In the genomic region with DNA sequence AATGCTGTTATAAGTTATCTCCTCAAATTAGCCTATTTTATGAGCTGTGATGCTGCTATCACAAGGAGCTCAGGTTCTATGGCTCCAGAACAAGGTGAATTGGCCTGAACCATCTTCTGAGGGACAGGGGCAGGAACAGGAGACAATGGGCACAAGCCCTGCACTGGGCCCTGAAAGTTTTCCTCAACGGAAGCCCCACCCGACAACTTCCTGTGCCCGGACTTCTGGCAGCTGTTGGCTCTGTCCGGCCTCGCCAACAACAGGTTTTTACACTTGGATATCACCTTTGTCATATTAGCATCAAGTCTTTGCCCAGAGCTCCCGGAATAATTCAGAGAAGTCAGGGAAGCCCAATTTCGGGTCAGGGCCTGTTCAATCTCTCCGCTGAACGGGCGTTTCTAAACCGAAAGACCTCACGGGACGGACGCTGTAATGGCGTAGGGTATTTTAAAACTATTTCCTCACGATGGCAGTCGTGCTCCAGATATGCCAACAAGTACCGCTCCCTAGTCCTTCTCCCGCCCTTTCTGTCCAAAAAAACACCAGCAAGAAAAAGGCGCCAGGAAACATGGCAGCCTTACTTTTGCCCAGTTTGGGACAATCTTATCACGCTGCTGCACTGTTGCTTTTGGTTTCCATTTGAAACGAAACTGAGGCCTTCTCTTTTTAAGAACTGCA, we compare ENCODE assay signal across 9 cellular contexts.
A peak's percentile ranks its signal among the peaks of the same experiment; 100 is the strongest.
DNase-seq lines count a peak whose midpoint lies in the region; ATAC-seq and TF ChIP-seq lines count a peak whose summit lies in the region.
"Had no signal": no experiment of that assay in that cellular context is flagged by ENCODE, and none has a peak within 500 bp of the region (broad histone marks: within the 10 kb centered on the region; RNA-seq: fewer than 3 reads in every experiment).

No MANE protein-coding gene starts in this region.

- no peak for TF ChIP-seq POLR2A in sigmoid colon (IDR thresholded peaks at IDR 0.05)

- H3K27me3 Mint-ChIP-seq in activated CD4-positive, alpha-beta T cell treated with anti-CD3 and anti-CD28 coated beads, Interleukin-2, amount 10 ng/mL, durations not matched to agents 7 days and 5 days, result no peaks in the 10 kb centered on the region

- no peaks in the 10 kb centered on the region for H3K36me3 ChIP-seq in sigmoid colon

- WGBS in sigmoid colon, 2 donors, result 86 to 92% methylated on average over 22 of the region's 22 CpGs

- H3K4me3 ChIP-seq in sigmoid colon, result peak overlapping the region in 2 of 4 donors; percentile 36 to 47

- TF ChIP-seq CTCF in sigmoid colon (IDR thresholded peaks at IDR 0.05), result peak in 1 of 4 experiments; percentile 35

- H3K4me1 ChIP-seq in sigmoid colon, result no peaks in the 10 kb centered on the region

- H3K9me3 Mint-ChIP-seq in activated CD4-positive, alpha-beta T cell treated with anti-CD3 and anti-CD28 coated beads, Interleukin-2, amount 10 ng/mL, durations not matched to agents 7 days and 5 days, result no peaks in the 10 kb centered on the region
- H3K9me3 Mint-ChIP-seq: T-helper 1 cell treated with Interleukin-12 subunit alpha and Interleukin-12 subunit beta and Interleukin-4 antibody, amounts not matched to agents 30 μg/mL and 1 μg/mL, for 36 hours had no signal

- POLR2A ChIA-PET in activated CD4-positive, alpha-beta T cell treated with anti-CD3 and anti-CD28 coated beads, Interleukin-2, amount 10 ng/mL, durations not matched to agents 7 days and 5 days (lab: Charles Lee), result no interaction called here

- TF ChIP-seq EP300 in sigmoid colon (IDR thresholded peaks at IDR 0.05), result no peak

- H3K4me3 Mint-ChIP-seq in activated CD4-positive, alpha-beta T cell treated with anti-CD3 and anti-CD28 coated beads, Interleukin-2, amount 10 ng/mL, durations not matched to agents 7 days and 5 days, result no peak overlapping the region
- H3K4me3 Mint-ChIP-seq: T-helper 1 cell treated with Interleukin-12 subunit alpha and Interleukin-12 subunit beta and Interleukin-4 antibody, amounts not matched to agents 30 μg/mL and 1 μg/mL, for 36 hours had no signal

- peak overlapping the region in 2 of 4 donors; percentile 75 to 81 for H3K27ac ChIP-seq in sigmoid colon

- H3K27ac Mint-ChIP-seq in activated CD4-positive, alpha-beta T cell treated with anti-CD3 and anti-CD28 coated beads, Interleukin-2, amount 10 ng/mL, durations not matched to agents 7 days and 5 days, result peak overlapping the region; percentile 54
- H3K27ac Mint-ChIP-seq: T-helper 1 cell treated with Interleukin-12 subunit alpha and Interleukin-12 subunit beta and Interleukin-4 antibody, amounts not matched to agents 30 μg/mL and 1 μg/mL, for 36 hours had no signal

- intact Hi-C loops in sigmoid colon (cut with DNase I), result no loop called here

- CTCF ChIA-PET in activated CD4-positive, alpha-beta T cell treated with anti-CD3 and anti-CD28 coated beads, Interleukin-2, amount 10 ng/mL, durations not matched to agents 7 days and 5 days (lab: Charles Lee), result interaction anchor here (0.5 to 1.9 kb wide), 13 partner anchors 9 to 117 kb away, joined by 3 to 10 read pairs (median 4); no protein-coding TSS in a partner anchor

- H3K9me3 ChIP-seq in sigmoid colon, result no peaks in the 10 kb centered on the region

- peaks cover 24% of the 10 kb centered on the region for H3K4me1 Mint-ChIP-seq in activated CD4-positive, alpha-beta T cell treated with anti-CD3 and anti-CD28 coated beads, Interleukin-2, amount 10 ng/mL, durations not matched to agents 7 days and 5 days

- DNase-seq in activated CD4-positive, alpha-beta T cell treated with anti-CD3 and anti-CD28 coated beads, Interleukin-2, amount 10 ng/mL, durations not matched to agents 7 days and 5 days, result no peak
- no peak for DNase-seq in activated CD4-positive, alpha-beta T cell treated with anti-CD3 and anti-CD28 coated beads, Interleukin-2, amount 50 U/mL, for 4 hours
- DNase-seq in NCI-H1417 (lab: John Stamatoyannopoulos, UW) (peak; percentile 62 to 95 (median 81)), dermis microvascular lymphatic vessel endothelial cell (ENCODE audit: low read depth in 2 of 2) (peak; percentile 70 to 87), sigmoid colon (peak; percentile 90), occipital lobe (lab: John Stamatoyannopoulos, UW) (no peak), middle frontal gyrus (ENCODE audit: extremely low spot score, low spot score) (no peak)

- no peak for ATAC-seq in HG02610 (IDR thresholded peaks at IDR 0.05; ENCODE audit: unreplicated experiment)

- peaks cover 7% of the 10 kb centered on the region for H3K36me3 Mint-ChIP-seq in activated CD4-positive, alpha-beta T cell treated with anti-CD3 and anti-CD28 coated beads, Interleukin-2, amount 10 ng/mL, durations not matched to agents 7 days and 5 days (ENCODE audit: low read depth)

- no peaks in the 10 kb centered on the region for H3K27me3 ChIP-seq in sigmoid colon

Comparison
In these comparisons a context has a peak if more than half of its experiments do, and no peak if none do; other contexts are left out.
1. DNase-seq: peak in NCI-H1417 (3 of 3), dermis microvascular lymphatic vessel endothelial cell (2 of 2) and sigmoid colon (single experiment); none in activated CD4-positive, alpha-beta T cell treated with anti-CD3 and anti-CD28 coated beads, Interleukin-2, amount 10 ng/mL, durations not matched to agents 7 days and 5 days (single experiment), activated CD4-positive, alpha-beta T cell treated with anti-CD3 and anti-CD28 coated beads, Interleukin-2, amount 50 U/mL, for 4 hours (0 of 2), occipital lobe (single experiment) and middle frontal gyrus (single experiment).